1 cellular context compared by ENCODE assay signal in genomic region chr1:100894622-100895539, GRCh38.
TF ChIP-seq lines count a peak whose summit lies in the region.

A gene with protein sequence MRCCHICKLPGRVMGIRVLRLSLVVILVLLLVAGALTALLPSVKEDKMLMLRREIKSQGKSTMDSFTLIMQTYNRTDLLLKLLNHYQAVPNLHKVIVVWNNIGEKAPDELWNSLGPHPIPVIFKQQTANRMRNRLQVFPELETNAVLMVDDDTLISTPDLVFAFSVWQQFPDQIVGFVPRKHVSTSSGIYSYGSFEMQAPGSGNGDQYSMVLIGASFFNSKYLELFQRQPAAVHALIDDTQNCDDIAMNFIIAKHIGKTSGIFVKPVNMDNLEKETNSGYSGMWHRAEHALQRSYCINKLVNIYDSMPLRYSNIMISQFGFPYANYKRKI (minus strand): TSS chr1:100894842. CDS start chr1:100888757, 6,085 bp downstream.

TF ChIP-seq in HEK293, 187 proteins besides CTCF, POLR2A, EP300 and RAD21 (continued from another document):
- peak; percentile 49 for TF ChIP-seq ZNF518A (tag by site-specific recombination; conservative IDR thresholded peaks at IDR 0.05; ENCODE audit: low read depth)
- peak; percentile 82 for TF ChIP-seq KLF10 (tag by site-specific recombination; IDR thresholded peaks at IDR 0.05)
- peak; percentile 66 for TF ChIP-seq GLIS1 (tag by site-specific recombination; IDR thresholded peaks at IDR 0.05)
- TF ChIP-seq ZNF175 (tag by site-specific recombination; IDR thresholded peaks at IDR 0.05) = no peak
- no peak for TF ChIP-seq ZNF184 (tag by site-specific recombination; IDR thresholded peaks at IDR 0.05)
- TF ChIP-seq, protein P1, sequence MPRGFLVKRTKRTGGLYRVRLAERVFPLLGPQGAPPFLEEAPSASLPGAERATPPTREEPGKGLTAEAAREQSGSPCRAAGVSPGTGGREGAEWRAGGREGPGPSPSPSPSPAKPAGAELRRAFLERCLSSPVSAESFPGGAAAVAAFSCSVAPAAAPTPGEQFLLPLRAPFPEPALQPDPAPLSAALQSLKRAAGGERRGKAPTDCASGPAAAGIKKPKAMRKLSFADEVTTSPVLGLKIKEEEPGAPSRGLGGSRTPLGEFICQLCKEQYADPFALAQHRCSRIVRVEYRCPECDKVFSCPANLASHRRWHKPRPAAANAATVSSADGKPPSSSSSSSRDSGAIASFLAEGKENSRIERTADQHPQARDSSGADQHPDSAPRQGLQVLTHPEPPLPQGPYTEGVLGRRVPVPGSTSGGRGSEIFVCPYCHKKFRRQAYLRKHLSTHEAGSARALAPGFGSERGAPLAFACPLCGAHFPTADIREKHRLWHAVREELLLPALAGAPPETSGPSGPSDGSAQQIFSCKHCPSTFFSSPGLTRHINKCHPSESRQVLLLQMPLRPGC (tag by site-specific recombination; IDR thresholded peaks at IDR 0.05) = peak; percentile 30; the same call in 1 of the 2 replicates
- peak; percentile 92 for TF ChIP-seq MYNN (tag by site-specific recombination; IDR thresholded peaks at IDR 0.05; ENCODE audit: borderline replicate concordance)
- peak; percentile 39; the same call in 1 of the 2 replicates for TF ChIP-seq ZNF2 (tag by site-specific recombination; IDR thresholded peaks at IDR 0.05)
- TF ChIP-seq WT1 (tag by site-specific recombination; IDR thresholded peaks at IDR 0.05) = peak; percentile 77
- TF ChIP-seq ZNF473 (tag by site-specific recombination; IDR thresholded peaks at IDR 0.05) = no peak
- peak; percentile 78 for TF ChIP-seq ZNF610 (tag by site-specific recombination; IDR thresholded peaks at IDR 0.05; ENCODE audit: borderline replicate concordance)
- peak; percentile 71; the same call in 1 of the 2 replicates for TF ChIP-seq KLF8 (tag by site-specific recombination; IDR thresholded peaks at IDR 0.05)
- TF ChIP-seq ZNF785 (tag by site-specific recombination; IDR thresholded peaks at IDR 0.05) = no peak
- TF ChIP-seq ZNF24 (tag by site-specific recombination; IDR thresholded peaks at IDR 0.05) = peak; percentile 62; the same call in 1 of the 2 replicates
- TF ChIP-seq SP7 (tag by site-specific recombination; IDR thresholded peaks at IDR 0.05) = peak; percentile 70
- no peak for TF ChIP-seq ZNF37A (tag by site-specific recombination; IDR thresholded peaks at IDR 0.05)
- TF ChIP-seq, protein P2, sequence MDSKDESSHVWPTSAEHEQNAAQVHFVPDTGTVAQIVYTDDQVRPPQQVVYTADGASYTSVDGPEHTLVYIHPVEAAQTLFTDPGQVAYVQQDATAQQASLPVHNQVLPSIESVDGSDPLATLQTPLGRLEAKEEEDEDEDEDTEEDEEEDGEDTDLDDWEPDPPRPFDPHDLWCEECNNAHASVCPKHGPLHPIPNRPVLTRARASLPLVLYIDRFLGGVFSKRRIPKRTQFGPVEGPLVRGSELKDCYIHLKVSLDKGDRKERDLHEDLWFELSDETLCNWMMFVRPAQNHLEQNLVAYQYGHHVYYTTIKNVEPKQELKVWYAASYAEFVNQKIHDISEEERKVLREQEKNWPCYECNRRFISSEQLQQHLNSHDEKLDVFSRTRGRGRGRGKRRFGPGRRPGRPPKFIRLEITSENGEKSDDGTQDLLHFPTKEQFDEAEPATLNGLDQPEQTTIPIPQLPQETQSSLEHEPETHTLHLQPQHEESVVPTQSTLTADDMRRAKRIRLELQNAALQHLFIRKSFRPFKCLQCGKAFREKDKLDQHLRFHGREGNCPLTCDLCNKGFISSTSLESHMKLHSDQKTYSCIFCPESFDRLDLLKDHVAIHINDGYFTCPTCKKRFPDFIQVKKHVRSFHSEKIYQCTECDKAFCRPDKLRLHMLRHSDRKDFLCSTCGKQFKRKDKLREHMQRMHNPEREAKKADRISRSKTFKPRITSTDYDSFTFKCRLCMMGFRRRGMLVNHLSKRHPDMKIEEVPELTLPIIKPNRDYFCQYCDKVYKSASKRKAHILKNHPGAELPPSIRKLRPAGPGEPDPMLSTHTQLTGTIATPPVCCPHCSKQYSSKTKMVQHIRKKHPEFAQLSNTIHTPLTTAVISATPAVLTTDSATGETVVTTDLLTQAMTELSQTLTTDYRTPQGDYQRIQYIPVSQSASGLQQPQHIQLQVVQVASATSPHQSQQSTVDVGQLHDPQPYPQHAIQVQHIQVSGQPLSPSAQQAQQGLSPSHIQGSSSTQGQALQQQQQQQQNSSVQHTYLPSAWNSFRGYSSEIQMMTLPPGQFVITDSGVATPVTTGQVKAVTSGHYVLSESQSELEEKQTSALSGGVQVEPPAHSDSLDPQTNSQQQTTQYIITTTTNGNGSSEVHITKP (tag by site-specific recombination; IDR thresholded peaks at IDR 0.05) = peak; percentile 57
- peak; percentile 42; the same call in 1 of the 2 replicates for TF ChIP-seq TRIM28 (IDR thresholded peaks at IDR 0.05; ENCODE audit: borderline replicate concordance, low read length)
- TF ChIP-seq ZNF558 (tag by site-specific recombination; IDR thresholded peaks at IDR 0.05) = 0 out of 2 replicates have a peak, but pooled peaks have one; percentile 19
- peak; percentile 92 for TF ChIP-seq SP2 (tag by site-specific recombination; IDR thresholded peaks at IDR 0.05)
- peak; percentile 95 for TF ChIP-seq ZNF335 (tag by site-specific recombination; conservative IDR thresholded peaks at IDR 0.05)
- peak; percentile 69 for TF ChIP-seq ZFHX2 (tag by site-specific recombination; conservative IDR thresholded peaks at IDR 0.05)
- peak; percentile 86 for TF ChIP-seq OSR2 (tag by site-specific recombination; IDR thresholded peaks at IDR 0.05)
- TF ChIP-seq, protein P3, sequence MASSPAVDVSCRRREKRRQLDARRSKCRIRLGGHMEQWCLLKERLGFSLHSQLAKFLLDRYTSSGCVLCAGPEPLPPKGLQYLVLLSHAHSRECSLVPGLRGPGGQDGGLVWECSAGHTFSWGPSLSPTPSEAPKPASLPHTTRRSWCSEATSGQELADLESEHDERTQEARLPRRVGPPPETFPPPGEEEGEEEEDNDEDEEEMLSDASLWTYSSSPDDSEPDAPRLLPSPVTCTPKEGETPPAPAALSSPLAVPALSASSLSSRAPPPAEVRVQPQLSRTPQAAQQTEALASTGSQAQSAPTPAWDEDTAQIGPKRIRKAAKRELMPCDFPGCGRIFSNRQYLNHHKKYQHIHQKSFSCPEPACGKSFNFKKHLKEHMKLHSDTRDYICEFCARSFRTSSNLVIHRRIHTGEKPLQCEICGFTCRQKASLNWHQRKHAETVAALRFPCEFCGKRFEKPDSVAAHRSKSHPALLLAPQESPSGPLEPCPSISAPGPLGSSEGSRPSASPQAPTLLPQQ (tag by site-specific recombination; IDR thresholded peaks at IDR 0.05) = 0 out of 2 replicates have a peak, but pooled peaks have one; percentile 24
- 0 out of 2 replicates have a peak, but pooled peaks have one; percentile 24 for TF ChIP-seq PBX3 (CRISPR knock-in tag; IDR thresholded peaks at IDR 0.05)
- no peak for TF ChIP-seq ZNF148 (tag by site-specific recombination; IDR thresholded peaks at IDR 0.05; ENCODE audit: borderline replicate concordance)
- TF ChIP-seq, protein P4, sequence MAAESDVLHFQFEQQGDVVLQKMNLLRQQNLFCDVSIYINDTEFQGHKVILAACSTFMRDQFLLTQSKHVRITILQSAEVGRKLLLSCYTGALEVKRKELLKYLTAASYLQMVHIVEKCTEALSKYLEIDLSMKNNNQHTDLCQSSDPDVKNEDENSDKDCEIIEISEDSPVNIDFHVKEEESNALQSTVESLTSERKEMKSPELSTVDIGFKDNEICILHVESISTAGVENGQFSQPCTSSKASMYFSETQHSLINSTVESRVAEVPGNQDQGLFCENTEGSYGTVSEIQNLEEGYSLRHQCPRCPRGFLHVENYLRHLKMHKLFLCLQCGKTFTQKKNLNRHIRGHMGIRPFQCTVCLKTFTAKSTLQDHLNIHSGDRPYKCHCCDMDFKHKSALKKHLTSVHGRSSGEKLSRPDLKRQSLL (tag by site-specific recombination; IDR thresholded peaks at IDR 0.05) = no peak
- TF ChIP-seq KLF7 (tag by site-specific recombination; IDR thresholded peaks at IDR 0.05; ENCODE audit: borderline replicate concordance) = 0 out of 2 replicates have a peak, but pooled peaks have one; percentile 54
TF ChIP-seq in HEK293: peak in this region for 58.
